Comparison of ENCODE assay signal across 18 cellular contexts in genomic region chr13:74230984-74231443, GRCh38.
A peak's percentile ranks its signal among the peaks of the same experiment; 100 is the strongest.
DNase-seq lines count a peak whose midpoint lies in the region; ATAC-seq and TF ChIP-seq lines count a peak whose summit lies in the region.
"Had no signal": no experiment of that assay in that cellular context is flagged by ENCODE, and none has a peak within 500 bp of the region (broad histone marks: within the 10 kb centered on the region; RNA-seq: fewer than 3 reads in every experiment).

No MANE protein-coding gene starts in this region.

- intact Hi-C loops in activated CD4-positive, alpha-beta T cell treated with anti-CD3 and anti-CD28 coated beads for 36 hours (cut with DNase I, micrococcal nuclease) = loop anchor here (1.0 to 5.0 kb wide), 6 partner anchors 13 to 309 kb away; no protein-coding TSS in a partner anchor
- intact Hi-C loops in lower leg skin (cut with DNase I; ENCODE audit: low total_unique reads) = no loop called here

- peaks cover 10% of the 10 kb centered on the region for H3K36me3 Mint-ChIP-seq in activated CD4-positive, alpha-beta T cell treated with anti-CD3 and anti-CD28 coated beads for 36 hours (ENCODE audit: low read depth)
- peaks cover 3% of the 10 kb centered on the region for H3K36me3 Mint-ChIP-seq in activated naive CD8-positive, alpha-beta T cell
- H3K36me3 Mint-ChIP-seq in natural killer cell treated with Interleukin-12 subunit alpha and Interleukin-12 subunit beta and Interleukin-15 and Interleukin-18, amount 100 ng/mL, for 72 hours = peaks cover 14% of the 10 kb centered on the region

- peak overlapping the region in 3 of 4 donors; percentile 1 to 16 (median 4) for H3K4me3 ChIP-seq in Peyer's patch
- H3K4me3 ChIP-seq in lower leg skin (ENCODE audit: low read depth, poor library complexity, severe bottlenecking) = no peak overlapping the region
- H3K4me3 ChIP-seq: GM23248 had no signal

- peaks cover 10% of the 10 kb centered on the region for H3K9me3 Mint-ChIP-seq in activated CD4-positive, alpha-beta T cell treated with anti-CD3 and anti-CD28 coated beads for 36 hours (ENCODE audit: low read depth)
- peaks cover 9% of the 10 kb centered on the region for H3K9me3 Mint-ChIP-seq in activated naive CD8-positive, alpha-beta T cell (ENCODE audit: low read depth)
- H3K9me3 Mint-ChIP-seq in natural killer cell treated with Interleukin-12 subunit alpha and Interleukin-12 subunit beta and Interleukin-15 and Interleukin-18, amount 100 ng/mL, for 72 hours = peaks cover 4% of the 10 kb centered on the region
- H3K9me3 Mint-ChIP-seq: HFFc6 had no signal

- H3K27me3 Mint-ChIP-seq in activated CD4-positive, alpha-beta T cell treated with anti-CD3 and anti-CD28 coated beads for 36 hours = no peaks in the 10 kb centered on the region
- no peaks in the 10 kb centered on the region for H3K27me3 Mint-ChIP-seq in activated naive CD8-positive, alpha-beta T cell
- H3K27me3 Mint-ChIP-seq in natural killer cell treated with Interleukin-12 subunit alpha and Interleukin-12 subunit beta and Interleukin-15 and Interleukin-18, amount 100 ng/mL, for 72 hours = no peaks in the 10 kb centered on the region

- ATAC-seq in activated CD4-positive, alpha-beta T cell treated with anti-CD3 and anti-CD28 coated beads for 36 hours = peak; percentile 97
- ATAC-seq in natural killer cell treated with Interleukin-12 subunit alpha and Interleukin-12 subunit beta and Interleukin-15 and Interleukin-18, amount 100 ng/mL, for 72 hours = peak in 1 of 2 donors; percentile 75
- ATAC-seq in HG02588 (IDR thresholded peaks at IDR 0.05; ENCODE audit: unreplicated experiment) = no peak

- H3K27ac Mint-ChIP-seq in activated CD4-positive, alpha-beta T cell treated with anti-CD3 and anti-CD28 coated beads for 36 hours = peak overlapping the region; percentile 92
- peak overlapping the region; percentile 88 for H3K27ac Mint-ChIP-seq in activated naive CD8-positive, alpha-beta T cell
- peak overlapping the region in 1 of 2 donors; percentile 32 for H3K27ac Mint-ChIP-seq in natural killer cell treated with Interleukin-12 subunit alpha and Interleukin-12 subunit beta and Interleukin-15 and Interleukin-18, amount 100 ng/mL, for 72 hours
- H3K27ac Mint-ChIP-seq: HFFc6 had no signal

- peak overlapping the region; percentile 7 to 48 (median 42) for H3K27ac ChIP-seq in Peyer's patch
- H3K27ac ChIP-seq: GM23248, RWPE1 had no signal

- TF ChIP-seq POLR2A in Peyer's patch (IDR thresholded peaks at IDR 0.05) = no peak
- no peak for TF ChIP-seq POLR2A in lower leg skin (IDR thresholded peaks at IDR 0.05)

- WGBS in lower leg skin, 2 donors = 91 to 95% methylated on average over 3 of the region's 3 CpGs

- CTCF ChIA-PET in activated CD4-positive, alpha-beta T cell treated with anti-CD3 and anti-CD28 coated beads for 36 hours (lab: Charles Lee) = interaction anchor here (0.6 to 2.2 kb wide), 3 partner anchors 54 to 102 kb away, joined by 3 to 10 read pairs (median 3); no protein-coding TSS in a partner anchor

- no peak for DNase-seq in activated CD4-positive, alpha-beta T cell treated with anti-CD3 and anti-CD28 coated beads for 36 hours
- no peak for DNase-seq in activated CD4-positive, alpha-beta T cell treated with anti-CD3 and anti-CD28 coated beads for 1 hour
- DNase-seq in Peyer's patch = no peak
- DNase-seq in natural killer cell treated with Interleukin-12 subunit alpha and Interleukin-12 subunit beta and Interleukin-15 and Interleukin-18, amount 100 ng/mL, for 72 hours (ENCODE audit: low spot score) = no peak
- DNase-seq in lower leg skin (ENCODE audit: low spot score in 2 of 2) = no peak
- DNase-seq in HuH-7.5 (ENCODE audit: low spot score) = no peak
- DNase-seq: 8988T, AML-193, amniotic stem cell, COR-L47, cortex of kidney, GM23248, HFFc6, MV-4-11, NCI-H187 had no signal

- H3K9me3 ChIP-seq in Peyer's patch = no peaks in the 10 kb centered on the region

- no peak for TF ChIP-seq CTCF in Peyer's patch (IDR thresholded peaks at IDR 0.05)
- TF ChIP-seq CTCF in lower leg skin (IDR thresholded peaks at IDR 0.05) = no peak

- peaks cover 35% of the 10 kb centered on the region for H3K4me1 Mint-ChIP-seq in activated CD4-positive, alpha-beta T cell treated with anti-CD3 and anti-CD28 coated beads for 36 hours
- H3K4me1 Mint-ChIP-seq in activated naive CD8-positive, alpha-beta T cell (ENCODE audit: low read depth) = peaks cover 52% of the 10 kb centered on the region
- H3K4me1 Mint-ChIP-seq in natural killer cell treated with Interleukin-12 subunit alpha and Interleukin-12 subunit beta and Interleukin-15 and Interleukin-18, amount 100 ng/mL, for 72 hours (ENCODE audit: low read depth in 2 of 2) = peaks cover 9 to 15% of the 10 kb centered on the region in 2 donors

- no peaks in the 10 kb centered on the region for H3K4me1 ChIP-seq in Peyer's patch

- no peaks in the 10 kb centered on the region for H3K27me3 ChIP-seq in Peyer's patch

- no peaks in the 10 kb centered on the region for H3K36me3 ChIP-seq in Peyer's patch

- peak overlapping the region; percentile 57 for H3K4me3 Mint-ChIP-seq in activated CD4-positive, alpha-beta T cell treated with anti-CD3 and anti-CD28 coated beads for 36 hours
- H3K4me3 Mint-ChIP-seq in activated naive CD8-positive, alpha-beta T cell = peak overlapping the region; percentile 84
- peak overlapping the region; percentile 64 for H3K4me3 Mint-ChIP-seq in natural killer cell treated with Interleukin-12 subunit alpha and Interleukin-12 subunit beta and Interleukin-15 and Interleukin-18, amount 100 ng/mL, for 72 hours
- H3K4me3 Mint-ChIP-seq: HFFc6 had no signal

- POLR2A ChIA-PET in activated CD4-positive, alpha-beta T cell treated with anti-CD3 and anti-CD28 coated beads for 36 hours (lab: Charles Lee) = interaction anchor here (0.6 kb wide), 3 partner anchors 36 to 54 kb away, joined by 3 to 6 read pairs (median 4); no protein-coding TSS in a partner anchor
